In the genomic region with DNA sequence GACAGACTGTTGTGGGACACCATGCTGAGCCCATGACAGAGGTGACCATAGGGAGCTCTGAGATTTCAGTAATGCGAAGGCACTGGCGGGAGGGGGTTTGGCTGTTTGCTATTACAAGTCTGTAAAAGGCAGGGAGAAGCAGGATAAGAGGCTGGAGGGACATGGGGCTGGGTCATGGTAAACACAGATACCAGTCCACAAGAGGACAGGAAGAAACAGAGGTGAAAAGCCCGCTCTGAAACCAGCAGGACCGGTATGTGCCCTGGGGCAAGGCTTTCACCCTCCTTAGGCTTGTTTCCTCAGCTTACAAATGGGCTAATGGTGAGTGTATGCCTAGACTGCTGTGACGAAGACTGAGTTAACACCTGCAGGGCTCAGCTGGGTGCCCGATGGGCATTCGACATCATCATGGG, we compare ENCODE assay signal across 11 cellular contexts. TPM values are rescaled to one million over a fixed set of nuclear protein-coding genes. Genes with fewer than 3 reads are reported as not detected.
A peak's percentile ranks its signal among the peaks of the same experiment; 100 is the strongest.
DNase-seq lines count a peak whose midpoint lies in the region; ATAC-seq and TF ChIP-seq lines count a peak whose summit lies in the region.
"Had no signal": no experiment of that assay in that cellular context is flagged by ENCODE, and none has a peak within 500 bp of the region (broad histone marks: within the 10 kb centered on the region; RNA-seq: fewer than 3 reads in every experiment).

No MANE protein-coding gene starts in this region.

- intact Hi-C loops in left ventricle myocardium inferior (cut with micrococcal nuclease): no loop called here
- intact Hi-C loops in heart right ventricle (cut with DNase I): no loop called here

- no peak overlapping the region for H3K23ac ChIP-seq in mesendoderm (ENCODE audit: low read length)

- H2BK120ac ChIP-seq in mesendoderm (ENCODE audit: low read depth, low read length): no peak overlapping the region

- H3K4me2 ChIP-seq in mesendoderm (ENCODE audit: low read length): no peak overlapping the region

- H3K9me3 ChIP-seq in left ventricle myocardium inferior (replicated peaks) (no peaks in the 10 kb centered on the region), heart right ventricle (no peaks in the 10 kb centered on the region)
- H3K9me3 ChIP-seq: BE2C had no signal

- peaks cover 100% of the 10 kb centered on the region for H3K4me1 ChIP-seq in left ventricle myocardium inferior
- peaks cover 30 to 83% (median 69%) of the 10 kb centered on the region in 9 donors for H3K4me1 ChIP-seq in heart right ventricle
- peaks cover 5% of the 10 kb centered on the region for H3K4me1 ChIP-seq in mesendoderm (ENCODE audit: control insufficient read depth, low read depth, low read length)
- H3K4me1 ChIP-seq: parathyroid adenoma had no signal

- in situ Hi-C loops in GM13977 (cut with MboI; ENCODE audit: low pct_unique_long_range_greater_than_20kb, low sequenced_read_pairs, unreplicated experiment): no loop called here

- H3K79me1 ChIP-seq in mesendoderm (ENCODE audit: low read length): peaks cover 3% of the 10 kb centered on the region

- H2BK5ac ChIP-seq in mesendoderm (ENCODE audit: low read length): no peak overlapping the region

- H2BK15ac ChIP-seq in mesendoderm (replicated peaks; ENCODE audit: low read depth): no peak overlapping the region

- peaks cover 4% of the 10 kb centered on the region for H3K4me1 Mint-ChIP-seq in activated CD8-positive, alpha-beta T cell treated with anti-CD3 and anti-CD28 coated beads, Interleukin-2, amount 10 ng/mL, durations not matched to agents 7 days and 5 days (ENCODE audit: low read depth)

- H3K27me3 ChIP-seq in left ventricle myocardium inferior (ENCODE audit: low read depth): no peaks in the 10 kb centered on the region
- no peaks in the 10 kb centered on the region for H3K27me3 ChIP-seq in heart right ventricle
- no peaks in the 10 kb centered on the region for H3K27me3 ChIP-seq in mesendoderm (ENCODE audit: insufficient read depth, low read length, poor library complexity)
- H3K27me3 ChIP-seq: BE2C had no signal

- peak overlapping the region; percentile 11 for H3K27ac ChIP-seq in left ventricle myocardium inferior (replicated peaks)
- peak overlapping the region in 4 of 10 donors; percentile 1 to 29 (median 12) for H3K27ac ChIP-seq in heart right ventricle
- peak overlapping the region; percentile 96 for H3K27ac ChIP-seq in VCaP
- H3K27ac ChIP-seq in mesendoderm (ENCODE audit: low read depth, low read length): no peak overlapping the region
- H3K27ac ChIP-seq: parathyroid adenoma had no signal

- no peak overlapping the region for H3K56ac ChIP-seq in mesendoderm (ENCODE audit: low read length)

- no peak overlapping the region for H3K18ac ChIP-seq in mesendoderm (ENCODE audit: low read length)

- H3K36me3 ChIP-seq in left ventricle myocardium inferior (peaks cover 54% of the 10 kb centered on the region), heart right ventricle (peaks cover 0 to 88% (median 8%) of the 10 kb centered on the region in 9 donors), mesendoderm (ENCODE audit: control insufficient read depth, insufficient read depth, low read length) (no peaks in the 10 kb centered on the region)
- H3K36me3 ChIP-seq: BE2C had no signal

- no peaks in the 10 kb centered on the region for H3K9me3 Mint-ChIP-seq in activated CD8-positive, alpha-beta T cell treated with anti-CD3 and anti-CD28 coated beads, Interleukin-2, amount 10 ng/mL, durations not matched to agents 7 days and 5 days (ENCODE audit: insufficient read depth)

- H3K4me3 ChIP-seq in left ventricle myocardium inferior: no peak overlapping the region
- no peak overlapping the region for H3K4me3 ChIP-seq in heart right ventricle
- H3K4me3 ChIP-seq in mesendoderm (ENCODE audit: low read length): no peak overlapping the region

- no peak overlapping the region for H3K4me3 Mint-ChIP-seq in activated CD8-positive, alpha-beta T cell treated with anti-CD3 and anti-CD28 coated beads, Interleukin-2, amount 10 ng/mL, durations not matched to agents 7 days and 5 days

- WGBS in heart right ventricle, 2 donors: 87 to 91% methylated on average over 7 of the region's 7 CpGs
- no CpG with 5 or more reads among the region's 7 CpGs for WGBS in mesendoderm (ENCODE audit: extremely low coverage, insufficient coverage, low lambda C conversion rate)

- H4K8ac ChIP-seq in mesendoderm (ENCODE audit: low read depth, low read length): no peak overlapping the region

- no peak overlapping the region for H3K4ac ChIP-seq in mesendoderm (ENCODE audit: low read depth, low read length)

- TF ChIP-seq CTCF in left ventricle myocardium inferior (IDR thresholded peaks at IDR 0.05; ENCODE audit: borderline replicate concordance) (no peak), heart right ventricle (IDR thresholded peaks at IDR 0.05) (no peak), VCaP (conservative IDR thresholded peaks at IDR 0.05) (no peak), GM13977 (IDR thresholded peaks at IDR 0.05; ENCODE audit: extremely low read depth, insufficient read depth, missing control alignments) (no peak)

- ATAC-seq in heart right ventricle (no peak), HG03520 (IDR thresholded peaks at IDR 0.05; ENCODE audit: unreplicated experiment) (no peak)
- ATAC-seq in activated CD8-positive, alpha-beta T cell treated with anti-CD3 and anti-CD28 coated beads, Interleukin-2, amount 10 ng/mL, durations not matched to agents 7 days and 5 days: no peak

- DNase-seq in left ventricle myocardium inferior (no peak), heart right ventricle (no peak), mesendoderm (peak; percentile 62), ureter (ENCODE audit: low spot score) (peak; percentile 87), GM13977 (ENCODE audit: low spot score) (no peak)
- no peak for DNase-seq in activated CD8-positive, alpha-beta T cell treated with anti-CD3 and anti-CD28 coated beads, Interleukin-2, amount 10 ng/mL, durations not matched to agents 7 days and 5 days
- DNase-seq: BE2C, NCI-H524 had no signal

- POLR2A ChIA-PET in activated CD8-positive, alpha-beta T cell treated with anti-CD3 and anti-CD28 coated beads, Interleukin-2, amount 10 ng/mL, durations not matched to agents 7 days and 5 days (lab: Charles Lee): no interaction called here

- H3K79me2 ChIP-seq in mesendoderm (ENCODE audit: control insufficient read depth, insufficient read depth, low read length): peaks cover 2% of the 10 kb centered on the region

- CTCF ChIA-PET in activated CD8-positive, alpha-beta T cell treated with anti-CD3 and anti-CD28 coated beads, Interleukin-2, amount 10 ng/mL, durations not matched to agents 7 days and 5 days (lab: Charles Lee): no interaction called here

- H2AK5ac ChIP-seq in mesendoderm (ENCODE audit: low read length): no peak overlapping the region

- peaks cover 10% of the 10 kb centered on the region for H3K36me3 Mint-ChIP-seq in activated CD8-positive, alpha-beta T cell treated with anti-CD3 and anti-CD28 coated beads, Interleukin-2, amount 10 ng/mL, durations not matched to agents 7 days and 5 days (ENCODE audit: low read depth)

- H3K9ac ChIP-seq in mesendoderm (ENCODE audit: low read length): no peak overlapping the region
- H3K9ac ChIP-seq: parathyroid adenoma had no signal

- H3K27me3 Mint-ChIP-seq in activated CD8-positive, alpha-beta T cell treated with anti-CD3 and anti-CD28 coated beads, Interleukin-2, amount 10 ng/mL, durations not matched to agents 7 days and 5 days (ENCODE audit: low read depth): no peaks in the 10 kb centered on the region

- no peak overlapping the region for H3K27ac Mint-ChIP-seq in activated CD8-positive, alpha-beta T cell treated with anti-CD3 and anti-CD28 coated beads, Interleukin-2, amount 10 ng/mL, durations not matched to agents 7 days and 5 days

- H4K5ac ChIP-seq in mesendoderm (ENCODE audit: low read length): no peak overlapping the region

RNA-seq across cellular contexts. Expression of a gene that starts 34.1 kb away (rescaled TPM):
- total RNA-seq in left ventricle myocardium inferior: 390 TPM
- 100 to 1,000 TPM; 338 to 558 (median 422) TPM for total RNA-seq in heart right ventricle
- polyA plus RNA-seq in heart right ventricle: 1,000 to 10,000 TPM in 1 of 2 donors, 100 to 1,000 TPM in 1; 160 to 1,089 TPM
- 235 TPM for polyA plus RNA-seq in mesendoderm (2013, experiment 1 of 2)
- 239 TPM for polyA plus RNA-seq in mesendoderm (2013, experiment 2 of 2)
- total RNA-seq in ureter: 372 TPM
- total RNA-seq in activated CD8-positive, alpha-beta T cell treated with anti-CD3 and anti-CD28 coated beads, Interleukin-2, amount 10 ng/mL, durations not matched to agents 7 days and 5 days: 100 to 1,000 TPM; 249 to 277 TPM

RNA-seq across cellular contexts. Expression of a gene that starts 38.7 kb away (rescaled TPM):
- total RNA-seq in left ventricle myocardium inferior: 34.3 TPM
- total RNA-seq in heart right ventricle: 10 to 100 TPM; 16.8 to 41.7 (median 26.8) TPM
- polyA plus RNA-seq in heart right ventricle: 100 to 1,000 TPM in 1 of 2 donors, 10 to 100 TPM in 1; 63.7 to 129 TPM
- polyA plus RNA-seq in mesendoderm (2013, experiment 1 of 2): 18.5 TPM
- polyA plus RNA-seq in mesendoderm (2013, experiment 2 of 2): 19.5 TPM
- 44.2 TPM for total RNA-seq in ureter
- not detected for total RNA-seq in activated CD8-positive, alpha-beta T cell treated with anti-CD3 and anti-CD28 coated beads, Interleukin-2, amount 10 ng/mL, durations not matched to agents 7 days and 5 days

Comparison
In these comparisons a context has a peak if more than half of its experiments do, and no peak if none do; other contexts are left out.
1. DNase-seq: peak in mesendoderm (single experiment) and ureter (single experiment); none in left ventricle myocardium inferior (single experiment), heart right ventricle (0 of 2), GM13977 (single experiment) and activated CD8-positive, alpha-beta T cell treated with anti-CD3 and anti-CD28 coated beads, Interleukin-2, amount 10 ng/mL, durations not matched to agents 7 days and 5 days (single experiment).
2. RNA of a gene that starts 38.7 kb away (total RNA-seq): 44.2 TPM in ureter (single experiment), 34.3 TPM in left ventricle myocardium inferior (single experiment) and 16.8 to 41.7 TPM in heart right ventricle; not detected in activated CD8-positive, alpha-beta T cell treated with anti-CD3 and anti-CD28 coated beads, Interleukin-2, amount 10 ng/mL, durations not matched to agents 7 days and 5 days; every median in the first group is over 10 times any median in the second.